In the genomic region with DNA sequence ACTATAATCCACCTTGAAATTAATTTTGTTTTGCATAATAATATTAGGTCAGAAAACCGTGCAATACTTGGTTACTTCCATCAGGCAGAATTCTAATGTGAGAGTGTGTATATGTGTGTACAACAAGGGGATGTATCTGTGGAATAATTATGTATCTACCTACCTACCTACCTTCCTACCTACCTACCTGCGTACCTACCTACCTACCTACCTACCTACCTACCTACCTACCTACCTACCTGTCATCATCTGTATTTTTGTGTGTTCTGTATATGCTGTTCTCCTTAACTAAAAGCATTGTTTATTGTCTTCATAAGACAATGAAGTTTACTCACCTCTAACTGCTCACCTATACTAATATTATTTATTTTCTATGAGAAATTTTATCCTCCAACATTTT, we compare ENCODE assay signal across 31 cellular contexts.
"Had no signal": no experiment of that assay in that cellular context is flagged by ENCODE, and none has a peak within 500 bp of the region (broad histone marks: within the 10 kb centered on the region; RNA-seq: fewer than 3 reads in every experiment).

No MANE protein-coding gene starts in this region.

- H3K9me3 ChIP-seq: ovary, psoas muscle, right lobe of liver, sigmoid colon, spleen, suprapubic skin, testis, tibial artery, transverse colon, vagina had no signal

- H3K27ac ChIP-seq: neural progenitor cell, ovary, parathyroid adenoma, psoas muscle, right lobe of liver, sigmoid colon, spleen, suprapubic skin, testis, tibial artery, transverse colon, vagina had no signal

- H3K36me3 Mint-ChIP-seq: naive B cell; naive thymus-derived CD8-positive, alpha-beta T cell; stimulated activated memory B cell treated with anti-CD40 and anti-IgM and Interleukin-4, amounts not matched to agents 10 μg/mL and 1 μg/mL and 100 μg/mL, for 72 hours had no signal

- ATAC-seq: naive thymus-derived CD8-positive, alpha-beta T cell; psoas muscle; right cardiac atrium; right lobe of liver; stimulated activated memory B cell treated with anti-CD40 and anti-IgM and Interleukin-4, amounts not matched to agents 10 μg/mL and 1 μg/mL and 100 μg/mL, for 72 hours; stimulated activated naive CD8-positive, alpha-beta T cell treated with anti-CD3 and anti-CD28 coated beads, Interleukin-15, amount 100 ng/mL, for 72 hours; stimulated activated naive CD8-positive, alpha-beta T cell treated with anti-CD3 and anti-CD28 coated beads, Interleukin-15, Interleukin-2, amounts not matched to agents 100 U/mL and 50 U/mL, for 24 hours had no signal

- H3K79me2 ChIP-seq: parathyroid adenoma had no signal

- H3K36me3 ChIP-seq: ovary, right lobe of liver, sigmoid colon, spleen, transverse colon, vagina had no signal

- H2AFZ ChIP-seq: neural progenitor cell, parathyroid adenoma had no signal

- H3K27me3 ChIP-seq: neural progenitor cell, ovary, right lobe of liver, sigmoid colon, spleen, suprapubic skin, testis, tibial artery, transverse colon, vagina had no signal

- H3K9ac ChIP-seq: neural progenitor cell, parathyroid adenoma had no signal

- H3K27ac Mint-ChIP-seq: naive B cell; naive thymus-derived CD8-positive, alpha-beta T cell; neural progenitor cell; progenitor cell of endocrine pancreas; stimulated activated memory B cell treated with anti-CD40 and anti-IgM and Interleukin-4, amounts not matched to agents 10 μg/mL and 1 μg/mL and 100 μg/mL, for 72 hours; stimulated activated naive CD8-positive, alpha-beta T cell treated with anti-CD3 and anti-CD28 coated beads, Interleukin-15, amount 100 ng/mL, for 72 hours; type B pancreatic cell had no signal

- H3K27me3 Mint-ChIP-seq: progenitor cell of endocrine pancreas; stimulated activated memory B cell treated with anti-CD40 and anti-IgM and Interleukin-4, amounts not matched to agents 10 μg/mL and 1 μg/mL and 100 μg/mL, for 72 hours had no signal

- H3K4me2 ChIP-seq: neural progenitor cell had no signal

- H3K9me3 Mint-ChIP-seq: nephron progenitor cell; neural progenitor cell; stimulated activated memory B cell treated with anti-CD40 and anti-IgM and Interleukin-4, amounts not matched to agents 10 μg/mL and 1 μg/mL and 100 μg/mL, for 72 hours had no signal

- DNase-seq: naive B cell; naive thymus-derived CD8-positive, alpha-beta T cell; nephron progenitor cell; occipital lobe; ovary; posterior cingulate gyrus; psoas muscle; right cardiac atrium; right lobe of liver; sigmoid colon; small intestine; spleen; stimulated activated CD4-positive, alpha-beta T cell treated with anti-CD3 and anti-CD28 coated beads, Interleukin-12 subunit alpha, Interleukin-12 subunit beta, amount 100 ng/mL, for 4 hours; stimulated activated CD4-positive, alpha-beta T cell treated with anti-CD3 and anti-CD28 coated beads, Interleukin-1b, Interleukin-23, amount 100 ng/mL, for 48 hours; stimulated activated CD4-positive, alpha-beta T cell treated with anti-CD3 and anti-CD28 coated beads, Interleukin-4, amount 100 ng/mL, for 1 hour; stimulated activated CD4-positive, alpha-beta T cell treated with anti-CD3 and anti-CD28 coated beads, Interleukin-4, amount 100 ng/mL, for 4 hours; stimulated activated CD8-positive, alpha-beta memory T cell treated with anti-CD3 and anti-CD28 coated beads, Interleukin-4, amount 100 ng/mL, for 48 hours; stimulated activated naive CD4-positive, alpha-beta T cell; stimulated activated naive CD8-positive, alpha-beta T cell treated with anti-CD3 and anti-CD28 coated beads, Interleukin-15, amount 100 ng/mL, for 72 hours; stimulated activated naive CD8-positive, alpha-beta T cell treated with anti-CD3 and anti-CD28 coated beads, Interleukin-15, Interleukin-2, amounts not matched to agents 100 U/mL and 50 U/mL, for 24 hours; substantia nigra; testis; tibial artery; transverse colon had no signal

- H3K4me1 ChIP-seq: neural progenitor cell, parathyroid adenoma, psoas muscle, right lobe of liver, sigmoid colon, spleen, suprapubic skin, testis, tibial artery, transverse colon had no signal

- H3K4me3 ChIP-seq: neural progenitor cell, ovary, psoas muscle, right lobe of liver, sigmoid colon, spleen, suprapubic skin, testis, tibial artery, transverse colon, vagina had no signal

- H3K4me1 Mint-ChIP-seq: naive B cell; naive thymus-derived CD8-positive, alpha-beta T cell; nephron progenitor cell; stimulated activated memory B cell treated with anti-CD40 and anti-IgM and Interleukin-4, amounts not matched to agents 10 μg/mL and 1 μg/mL and 100 μg/mL, for 72 hours; stimulated activated naive CD8-positive, alpha-beta T cell treated with anti-CD3 and anti-CD28 coated beads, Interleukin-15, amount 100 ng/mL, for 72 hours had no signal

- H3K4me3 Mint-ChIP-seq: naive B cell; naive thymus-derived CD8-positive, alpha-beta T cell; nephron progenitor cell; neural progenitor cell; stimulated activated memory B cell treated with anti-CD40 and anti-IgM and Interleukin-4, amounts not matched to agents 10 μg/mL and 1 μg/mL and 100 μg/mL, for 72 hours; stimulated activated naive CD8-positive, alpha-beta T cell treated with anti-CD3 and anti-CD28 coated beads, Interleukin-15, amount 100 ng/mL, for 72 hours; type B pancreatic cell had no signal
